Comparison of ENCODE assay signal across 25 cellular contexts in genomic region chr6:42762950-42763349, GRCh38. TPM values are rescaled to one million over a fixed set of nuclear protein-coding genes. Genes with fewer than 3 reads are reported as not detected.
"Had no signal": no experiment of that assay in that cellular context is flagged by ENCODE, and none has a peak within 500 bp of the region (broad histone marks: within the 10 kb centered on the region; RNA-seq: fewer than 3 reads in every experiment).

No MANE protein-coding gene starts in this region.

- H2AFZ ChIP-seq: parathyroid adenoma had no signal

- H3K9me3 Mint-ChIP-seq: dendritic cell treated with granulocyte-macrophage colony-stimulating factor and Interleukin-4, amounts not matched to agents 40 ng/mL and 50 ng/mL, for 4 days; nephron progenitor cell; stimulated activated memory B cell treated with anti-CD40 and anti-IgM and Interleukin-4, amounts not matched to agents 10 μg/mL and 1 μg/mL and 100 μg/mL, for 72 hours; stimulated activated naive CD8-positive, alpha-beta T cell treated with anti-CD3 and anti-CD28 coated beads, Interleukin-15, Interleukin-2, amounts not matched to agents 100 ng/mL and 50 ng/mL, for 24 hours had no signal

- H3K36me3 ChIP-seq: prostate gland, right lobe of liver had no signal

- H3K27me3 Mint-ChIP-seq: dendritic cell treated with granulocyte-macrophage colony-stimulating factor and Interleukin-4, amounts not matched to agents 40 ng/mL and 50 ng/mL, for 4 days; effector memory CD8-positive, alpha-beta T cell; naive thymus-derived CD4-positive, alpha-beta T cell; stimulated activated memory B cell treated with anti-CD40 and anti-IgM and Interleukin-4, amounts not matched to agents 10 μg/mL and 1 μg/mL and 100 μg/mL, for 72 hours; stimulated activated naive CD8-positive, alpha-beta T cell treated with anti-CD3 and anti-CD28 coated beads, Interleukin-15, Interleukin-2, amounts not matched to agents 100 ng/mL and 50 ng/mL, for 24 hours had no signal

- H3K27ac Mint-ChIP-seq: dendritic cell treated with granulocyte-macrophage colony-stimulating factor and Interleukin-4, amounts not matched to agents 40 ng/mL and 50 ng/mL, for 4 days; effector memory CD8-positive, alpha-beta T cell; nephron progenitor cell; stimulated activated memory B cell treated with anti-CD40 and anti-IgM and Interleukin-4, amounts not matched to agents 10 μg/mL and 1 μg/mL and 100 μg/mL, for 72 hours; stimulated activated naive CD8-positive, alpha-beta T cell treated with anti-CD3 and anti-CD28 coated beads, Interleukin-15, Interleukin-2, amounts not matched to agents 100 ng/mL and 50 ng/mL, for 24 hours had no signal

- H3K9me3 ChIP-seq: esophagus squamous epithelium, gastroesophageal sphincter, prostate gland, right lobe of liver, spleen, tibial artery, upper lobe of right lung had no signal

- H3K4me3 Mint-ChIP-seq: dendritic cell treated with granulocyte-macrophage colony-stimulating factor and Interleukin-4, amounts not matched to agents 40 ng/mL and 50 ng/mL, for 4 days; effector memory CD8-positive, alpha-beta T cell; naive thymus-derived CD4-positive, alpha-beta T cell; nephron progenitor cell; stimulated activated memory B cell treated with anti-CD40 and anti-IgM and Interleukin-4, amounts not matched to agents 10 μg/mL and 1 μg/mL and 100 μg/mL, for 72 hours; stimulated activated naive CD8-positive, alpha-beta T cell treated with anti-CD3 and anti-CD28 coated beads, Interleukin-15, Interleukin-2, amounts not matched to agents 100 ng/mL and 50 ng/mL, for 24 hours had no signal

- DNase-seq: effector memory CD8-positive, alpha-beta T cell; esophagus squamous epithelium; foreskin fibroblast; glutamatergic neuron; kidney; left cardiac atrium; left ventricle myocardium superior; mesenchymal stem cell; midbrain; naive thymus-derived CD4-positive, alpha-beta T cell; nephron progenitor cell; right lobe of liver; spleen; stimulated activated CD4-positive, alpha-beta T cell treated with anti-CD3 and anti-CD28 coated beads, Interleukin-15, amount 100 ng/mL, for 24 hours; stimulated activated CD4-positive, alpha-beta T cell treated with anti-CD3 and anti-CD28 coated beads, Interleukin-1b, Interleukin-23, amount 100 ng/mL, for 48 hours; stimulated activated CD4-positive, alpha-beta T cell treated with anti-CD3 and anti-CD28 coated beads, Interleukin-4, amount 100 ng/mL, for 24 hours; tibial artery; upper lobe of right lung had no signal

- H3K4me1 ChIP-seq: gastroesophageal sphincter, prostate gland, right lobe of liver, upper lobe of right lung had no signal

- ATAC-seq: effector memory CD8-positive, alpha-beta T cell; gastroesophageal sphincter; left cardiac atrium; left ventricle myocardium superior; naive thymus-derived CD4-positive, alpha-beta T cell; right lobe of liver; stimulated activated memory B cell treated with anti-CD40 and anti-IgM and Interleukin-4, amounts not matched to agents 10 μg/mL and 1 μg/mL and 100 μg/mL, for 72 hours; upper lobe of right lung had no signal

- H3K27me3 ChIP-seq: esophagus squamous epithelium, gastroesophageal sphincter, right lobe of liver, spleen, tibial artery, upper lobe of right lung had no signal

- H3K27ac ChIP-seq: esophagus squamous epithelium, gastroesophageal sphincter, parathyroid adenoma, prostate gland, right lobe of liver, spleen, tibial artery, upper lobe of right lung had no signal

- H3K4me3 ChIP-seq: esophagus squamous epithelium, gastroesophageal sphincter, lung, prostate gland, right lobe of liver, spleen, tibial artery, upper lobe of right lung had no signal

RNA-seq across cellular contexts. Expression of gene PRPH2, which starts 40.6 kb away (rescaled TPM):
- total RNA-seq: naive thymus-derived CD4-positive, alpha-beta T cell had no signal
